8 cellular contexts compared by ENCODE assay signal in genomic region chr17:40123811-40124114, GRCh38. TPM values are rescaled to one million over a fixed set of nuclear protein-coding genes. Genes with fewer than 3 reads are reported as not detected.
A peak's percentile ranks its signal among the peaks of the same experiment; 100 is the strongest.
DNase-seq lines count a peak whose midpoint lies in the region; ATAC-seq and TF ChIP-seq lines count a peak whose summit lies in the region.

No MANE protein-coding gene starts in this region.

- H3K36me3 Mint-ChIP-seq in CD8-positive, alpha-beta memory T cell = peaks cover 0 to 30% (median 6%) of the 10 kb centered on the region in 3 donors

- H3K9me3 Mint-ChIP-seq in CD8-positive, alpha-beta memory T cell = no peaks in the 10 kb centered on the region

- H3K4me3 Mint-ChIP-seq in CD8-positive, alpha-beta memory T cell = peak overlapping the region; percentile 85 to 96 (median 93)

- peak overlapping the region; percentile 75 to 96 (median 93) for H3K27ac Mint-ChIP-seq in CD8-positive, alpha-beta memory T cell

- no peaks in the 10 kb centered on the region for H3K9me3 ChIP-seq in CD8-positive, alpha-beta memory T cell (ENCODE audit: low read length)
- H3K9me3 ChIP-seq in esophagus (ENCODE audit: control insufficient read depth in 2 of 2, insufficient read depth in 1 of 2, low read depth in 1 of 2, low read length in 1 of 2) = no peaks in the 10 kb centered on the region
- no peaks in the 10 kb centered on the region for H3K9me3 ChIP-seq in parathyroid adenoma (ENCODE audit: control insufficient read depth, low read length)

- H3K4me3 ChIP-seq in CD8-positive, alpha-beta memory T cell (ENCODE audit: low read length) = peak overlapping the region; percentile 93
- peak overlapping the region; percentile 88 to 93 for H3K4me3 ChIP-seq in esophagus (ENCODE audit: low read depth in 1 of 2, low read length in 2 of 2)
- H3K4me3 ChIP-seq in parathyroid adenoma (ENCODE audit: low read depth, low read length) = peak overlapping the region; percentile 81

- H3K4me2 ChIP-seq in parathyroid adenoma (ENCODE audit: low read length) = peak overlapping the region; percentile 92

- H3K27me3 ChIP-seq in CD8-positive, alpha-beta memory T cell (ENCODE audit: insufficient read depth, low read length, poor library complexity, severe bottlenecking) = no peaks in the 10 kb centered on the region
- no peaks in the 10 kb centered on the region for H3K27me3 ChIP-seq in esophagus (ENCODE audit: control insufficient read depth in 1 of 2, insufficient read depth in 2 of 2, low read length in 2 of 2)
- no peaks in the 10 kb centered on the region for H3K27me3 ChIP-seq in parathyroid adenoma (ENCODE audit: control insufficient read depth, insufficient read depth, low read length)

- H3K79me2 ChIP-seq in parathyroid adenoma = peaks cover 17% of the 10 kb centered on the region

- H3K36me3 ChIP-seq in CD8-positive, alpha-beta memory T cell (ENCODE audit: insufficient read depth, low read length) = peaks cover 8% of the 10 kb centered on the region
- H3K36me3 ChIP-seq in esophagus (ENCODE audit: control insufficient read depth in 2 of 2, insufficient read depth in 2 of 2, low read length in 1 of 2) (peaks cover 0 to 6% of the 10 kb centered on the region in 2 donors), parathyroid adenoma (ENCODE audit: control insufficient read depth, insufficient read depth, low read length) (no peaks in the 10 kb centered on the region)

- peak overlapping the region; percentile 40 for H3K27ac ChIP-seq in CD8-positive, alpha-beta memory T cell (ENCODE audit: low read depth, low read length)
- H3K27ac ChIP-seq in RWPE1 = peak overlapping the region; percentile 95
- H3K27ac ChIP-seq in esophagus (ENCODE audit: low read depth in 2 of 2, low read length in 1 of 2) = peak overlapping the region; percentile 95 to 98
- peak overlapping the region; percentile 77 for H3K27ac ChIP-seq in parathyroid adenoma

- no peak overlapping the region for H3K9ac ChIP-seq in parathyroid adenoma

- DNase-seq in CD8-positive, alpha-beta memory T cell = no peak
- DNase-seq in RWPE1 (ENCODE audit: low spot score) = no peak

- H3K4me1 Mint-ChIP-seq in CD8-positive, alpha-beta memory T cell = peaks cover 34 to 42% (median 39%) of the 10 kb centered on the region in 3 donors

- ATAC-seq in HG02798 (IDR thresholded peaks at IDR 0.05; ENCODE audit: poor library complexity, unreplicated experiment) (no peak), esophagus mucosa (no peak), GM19455 (IDR thresholded peaks at IDR 0.05; ENCODE audit: unreplicated experiment) (no peak), GM21390 (IDR thresholded peaks at IDR 0.05; ENCODE audit: unreplicated experiment) (no peak)

- POLR2A ChIA-PET in CD8-positive, alpha-beta memory T cell (lab: Charles Lee) = interaction anchor here (0.6 to 6.3 kb wide), 9 partner anchors 9 to 62 kb away, joined by 3 to 68 read pairs (median 3); partner anchors contain the start of gene CASC3
- POLR2A ChIA-PET in RWPE1 (lab: Yijun Ruan, JAX; ENCODE audit: low non-redundant PET) = interaction anchor here (0.6 kb wide), 1 partner anchor 70 kb away, joined by 4 read pairs; no protein-coding TSS in a partner anchor

- no peak overlapping the region for H2AFZ ChIP-seq in parathyroid adenoma

- peaks cover 32% of the 10 kb centered on the region for H3K4me1 ChIP-seq in CD8-positive, alpha-beta memory T cell (ENCODE audit: insufficient read depth, low read length)
- peaks cover 0 to 3% of the 10 kb centered on the region in 2 donors for H3K4me1 ChIP-seq in esophagus (ENCODE audit: control insufficient read depth in 2 of 2, insufficient read depth in 2 of 2, low read length in 1 of 2)
- peaks cover 15% of the 10 kb centered on the region for H3K4me1 ChIP-seq in parathyroid adenoma

- H3K27me3 Mint-ChIP-seq in CD8-positive, alpha-beta memory T cell = peaks cover 0 to 1% of the 10 kb centered on the region in 2 donors

- 0% methylated on average over 2 of the region's 2 CpGs for WGBS in esophagus, 2 donors

- CTCF ChIA-PET in CD8-positive, alpha-beta memory T cell (lab: Charles Lee) = interaction anchor here (0.6 to 3.8 kb wide), 16 partner anchors 10 to 110 kb away, joined by 3 to 45 read pairs (median 4); partner anchors contain the start of genes CASC3, NR1D1, THRA and WIPF2
- CTCF ChIA-PET in RWPE1 (lab: Yijun Ruan, JAX) = interaction anchor here (0.6 kb wide), 1 partner anchor 10 kb away, joined by 3 read pairs; no protein-coding TSS in a partner anchor

- TF ChIP-seq CTCF in RWPE1 (conservative IDR thresholded peaks at IDR 0.05; ENCODE audit: low read depth) = no peak
- no peak for TF ChIP-seq CTCF in parathyroid adenoma (IDR thresholded peaks at IDR 0.05)

RNA-seq across cellular contexts. Expression of gene MSL1, which starts 2.0 kb away (rescaled TPM):
- 10 to 100 TPM; 88.6 to 91.5 TPM for total RNA-seq in CD8-positive, alpha-beta memory T cell
- polyA plus RNA-seq in CD8-positive, alpha-beta memory T cell = 13.5 TPM
- polyA plus RNA-seq in esophagus = 10 to 100 TPM; 42.1 to 59.5 TPM
- total RNA-seq in esophagus mucosa = 36.1 TPM

RNA-seq across cellular contexts. Expression of gene CASC3, which starts 16.6 kb away (rescaled TPM):
- 100 to 1,000 TPM; 100 to 101 TPM for total RNA-seq in CD8-positive, alpha-beta memory T cell
- 47.4 TPM for polyA plus RNA-seq in CD8-positive, alpha-beta memory T cell
- polyA plus RNA-seq in esophagus = 10 to 100 TPM; 24.3 to 24.6 TPM
- total RNA-seq in esophagus mucosa = 38.5 TPM

RNA-seq across cellular contexts. Expression of gene NR1D1, which starts 23.4 kb away (rescaled TPM):
- 10 to 100 TPM; 10.0 to 10.2 TPM for total RNA-seq in CD8-positive, alpha-beta memory T cell
- 10.4 TPM for polyA plus RNA-seq in CD8-positive, alpha-beta memory T cell
- 10 to 100 TPM; 23.6 to 24.6 TPM for polyA plus RNA-seq in esophagus
- 14.6 TPM for total RNA-seq in esophagus mucosa

RNA-seq across cellular contexts. Expression of gene RAPGEFL1, which starts 53.5 kb away (rescaled TPM):
- 1 to 10 TPM; 5.7 to 6.3 TPM for total RNA-seq in CD8-positive, alpha-beta memory T cell
- 0.32 TPM for polyA plus RNA-seq in CD8-positive, alpha-beta memory T cell
- 100 to 1,000 TPM; 109 to 282 TPM for polyA plus RNA-seq in esophagus
- 112 TPM for total RNA-seq in esophagus mucosa

Comparison
In these comparisons a context has a peak if more than half of its experiments do, and no peak if none do; other contexts are left out.
1. H3K27ac ChIP-seq: peak in every context shown above with its lines; median percentile 96 in esophagus; 95 in RWPE1; 77 in parathyroid adenoma; 40 in CD8-positive, alpha-beta memory T cell.